In genomic region chr17:14532242-14532641, GRCh38 we compare ENCODE assay signal across 1 cellular context.
DNase-seq lines count a peak whose midpoint lies in the region; ATAC-seq, FAIRE-seq and TF ChIP-seq lines count a peak whose summit lies in the region.
"Not testable (repeated sequence)": the region's sequence is repeated elsewhere in the genome, so short reads cannot be mapped to it uniquely, and the experiment has no call there.

No MANE protein-coding gene starts in this region.

- H3K9ac ChIP-seq in K562 (ENCODE audit: insufficient read depth in 1 of 2, low read depth in 2 of 2, low read length in 2 of 2), result not testable (repeated sequence)

- not testable (repeated sequence) for H3K4me1 ChIP-seq in K562 (replicated peaks in 1 of 2; ENCODE audit: control insufficient read depth in 2 of 2, insufficient read depth in 2 of 2, low read length in 2 of 2)

- not testable (repeated sequence) for H4K20me1 ChIP-seq in K562 (replicated peaks; ENCODE audit: control insufficient read depth, insufficient read depth, low read length)

- FAIRE-seq in K562 (lab: Jason Lieb, UNC), result not testable (repeated sequence)

- in situ Hi-C loops in K562 (cut with MboI), result not testable (repeated sequence)

- not testable (repeated sequence) for DNase-seq in K562 (ENCODE audit: extremely low read depth in 1 of 4, low spot score in 3 of 4)

- 2% methylated on average over 3 of the region's 3 CpGs for WGBS in K562 (ENCODE audit: insufficient coverage, low coverage, missing lambda C conversion rate)

- not testable (repeated sequence) for H3K9me1 ChIP-seq in K562 (ENCODE audit: control insufficient read depth, insufficient read depth, low read length)

- CTCF ChIA-PET in K562 (lab: Yijun Ruan, JAX; ENCODE audit: low intra/inter-chr PET ratio), result not testable (repeated sequence)

- not testable (repeated sequence) for ATAC-seq in K562

- H3K4me3 ChIP-seq in K562, result not testable (repeated sequence)

- not testable (repeated sequence) for TF ChIP-seq CTCF in K562 (IDR thresholded peaks at IDR 0.05 in 2 of 3, conservative IDR thresholded peaks at IDR 0.05 in 1 of 3; ENCODE audit: insufficient read depth in 2 of 3, low read depth in 1 of 3, low read length in 3 of 3)

- intact Hi-C loops in K562 (cut with micrococcal nuclease), result not testable (repeated sequence)

- POLR2A ChIA-PET in K562 (lab: Yijun Ruan, JAX), result not testable (repeated sequence)

- not testable (repeated sequence) for TF ChIP-seq POLR2A in K562 (conservative IDR thresholded peaks at IDR 0.05)

- not testable (repeated sequence) for H3K27ac ChIP-seq in K562 (ENCODE audit: extremely low read depth, low read depth, low read length)

- not testable (repeated sequence) for H3K27me3 ChIP-seq in K562 (ENCODE audit: control insufficient read depth in 2 of 2, insufficient read depth in 2 of 2, low read length in 2 of 2)

- not testable (repeated sequence) for H2AFZ ChIP-seq in K562 (ENCODE audit: low read depth, low read length)

- not testable (repeated sequence) for TF ChIP-seq RAD21 in K562 (CRISPR knock-in tag; conservative IDR thresholded peaks at IDR 0.05 in 1 of 2, IDR thresholded peaks at IDR 0.05 in 1 of 2)

- not testable (repeated sequence) for H3K4me2 ChIP-seq in K562 (ENCODE audit: insufficient read depth, low read length)

- H3K79me2 ChIP-seq in K562 (ENCODE audit: control insufficient read depth, insufficient read depth, low read length), result not testable (repeated sequence)

- H3K36me3 ChIP-seq in K562 (ENCODE audit: control insufficient read depth, insufficient read depth, low read length), result not testable (repeated sequence)

- H3K9me3 ChIP-seq in K562 (replicated peaks; ENCODE audit: control insufficient read depth, insufficient read depth, low read depth, low read length), result not testable (repeated sequence)

- BruUV-seq in K562 (replicated peaks; lab: Mats Ljungman, UMichigan), result not testable (repeated sequence)

- not testable (repeated sequence) for TF ChIP-seq EP300 in K562 (IDR thresholded peaks at IDR 0.05; ENCODE audit: low read length)

TF ChIP-seq in K562, 482 proteins besides CTCF, POLR2A, EP300 and RAD21:
- peak; percentile 91 for TF ChIP-seq ZNF324 (CRISPR knock-in tag; IDR thresholded peaks at IDR 0.05)
